8 cellular contexts compared by ENCODE assay signal in genomic region chr3:184811999-184812844, GRCh38. TPM values are rescaled to one million over a fixed set of nuclear protein-coding genes. Genes with fewer than 3 reads are reported as not detected.
DNase-seq lines count a peak whose midpoint lies in the region; ATAC-seq and TF ChIP-seq lines count a peak whose summit lies in the region.

VPS8 (plus strand) TSS chr3:184812166; CDS start chr3:184824633, 12,467 bp downstream.

- H3K27me3 Mint-ChIP-seq in IgD-negative memory B cell = peaks cover 1% of the 10 kb centered on the region

- H3K36me3 ChIP-seq in mucosa of rectum (ENCODE audit: control insufficient read depth in 2 of 2, insufficient read depth in 2 of 2, low read length in 2 of 2) = peaks cover 4 to 7% of the 10 kb centered on the region in 2 donors

- H3K4me1 Mint-ChIP-seq in IgD-negative memory B cell = peaks cover 16 to 18% (median 17%) of the 10 kb centered on the region in 3 donors

- H3K36me3 Mint-ChIP-seq in IgD-negative memory B cell = peaks cover 2% of the 10 kb centered on the region

- peak within 1 kb of the TSS; percentile 84 to 87 for H3K27ac ChIP-seq in mucosa of rectum (ENCODE audit: low read depth in 2 of 2, low read length in 2 of 2)

- no peaks in the 10 kb centered on the region for H3K9me3 ChIP-seq in mucosa of rectum (ENCODE audit: control insufficient read depth in 2 of 2, low read length in 2 of 2)

- H3K4me3 Mint-ChIP-seq in IgD-negative memory B cell = peak within 1 kb of the TSS; percentile 87 to 99 (median 96)

- peaks cover 8 to 9% of the 10 kb centered on the region in 2 donors for H3K4me1 ChIP-seq in mucosa of rectum (ENCODE audit: control insufficient read depth in 2 of 2, insufficient read depth in 2 of 2, low read length in 2 of 2)

- H3K4me3 ChIP-seq in epithelial cell of proximal tubule (ENCODE audit: low read depth, low read length) (peak within 1 kb of the TSS; percentile 94), mucosa of rectum (ENCODE audit: low read length in 2 of 2) (peak within 1 kb of the TSS; percentile 90 to 95)

- no peaks in the 10 kb centered on the region for H3K27me3 ChIP-seq in mucosa of rectum (ENCODE audit: control insufficient read depth in 2 of 2, insufficient read depth in 2 of 2, low read length in 2 of 2)

- TF ChIP-seq CTCF in epithelial cell of proximal tubule (conservative IDR thresholded peaks at IDR 0.05; ENCODE audit: low read depth, low read length) = peak; percentile 48

- peak within 1 kb of the TSS; percentile 90 to 92 for H3K9ac ChIP-seq in mucosa of rectum (ENCODE audit: low read depth in 1 of 2, low read length in 2 of 2)

- no peaks in the 10 kb centered on the region for H3K9me3 Mint-ChIP-seq in IgD-negative memory B cell

- peak; percentile 91 for ATAC-seq in GM21529 (IDR thresholded peaks at IDR 0.05; ENCODE audit: unreplicated experiment)

- peak within 1 kb of the TSS; percentile 79 to 99 (median 97) for H3K27ac Mint-ChIP-seq in IgD-negative memory B cell

- DNase-seq in DMS153 treated with DMSO at 0.1 percent for 48 hours (lab: John Stamatoyannopoulos, UW; ENCODE audit: unreplicated experiment) (peak; percentile 95), OCI-M1 (lab: John Stamatoyannopoulos, UW) (peak; percentile 95), activated T-cell treated with anti-CD3 and anti-CD28 coated beads for 4 hours (peak; percentile 97), epithelial cell of proximal tubule (ENCODE audit: low read depth) (peak; percentile 53)
- DNase-seq in stimulated activated CD8-positive, alpha-beta memory T cell treated with anti-CD3 and anti-CD28 coated beads, Interleukin-4, amount 100 ng/mL, for 48 hours = peak; percentile 98

RNA-seq across cellular contexts. Expression of gene VPS8, which starts in this region (rescaled TPM):
- 22.2 TPM for polyA plus RNA-seq in IgD-negative memory B cell
- 13.2 and 16.7 TPM in 2 replicates for total RNA-seq in epithelial cell of proximal tubule

Comparison
In these comparisons a context has a peak if more than half of its experiments do, and no peak if none do; other contexts are left out.
1. Peak in every context shown above with its lines: DNase-seq, ATAC-seq, H3K4me3 ChIP-seq and H3K27ac ChIP-seq.